8 cellular contexts compared by ENCODE assay signal in the genomic region with DNA sequence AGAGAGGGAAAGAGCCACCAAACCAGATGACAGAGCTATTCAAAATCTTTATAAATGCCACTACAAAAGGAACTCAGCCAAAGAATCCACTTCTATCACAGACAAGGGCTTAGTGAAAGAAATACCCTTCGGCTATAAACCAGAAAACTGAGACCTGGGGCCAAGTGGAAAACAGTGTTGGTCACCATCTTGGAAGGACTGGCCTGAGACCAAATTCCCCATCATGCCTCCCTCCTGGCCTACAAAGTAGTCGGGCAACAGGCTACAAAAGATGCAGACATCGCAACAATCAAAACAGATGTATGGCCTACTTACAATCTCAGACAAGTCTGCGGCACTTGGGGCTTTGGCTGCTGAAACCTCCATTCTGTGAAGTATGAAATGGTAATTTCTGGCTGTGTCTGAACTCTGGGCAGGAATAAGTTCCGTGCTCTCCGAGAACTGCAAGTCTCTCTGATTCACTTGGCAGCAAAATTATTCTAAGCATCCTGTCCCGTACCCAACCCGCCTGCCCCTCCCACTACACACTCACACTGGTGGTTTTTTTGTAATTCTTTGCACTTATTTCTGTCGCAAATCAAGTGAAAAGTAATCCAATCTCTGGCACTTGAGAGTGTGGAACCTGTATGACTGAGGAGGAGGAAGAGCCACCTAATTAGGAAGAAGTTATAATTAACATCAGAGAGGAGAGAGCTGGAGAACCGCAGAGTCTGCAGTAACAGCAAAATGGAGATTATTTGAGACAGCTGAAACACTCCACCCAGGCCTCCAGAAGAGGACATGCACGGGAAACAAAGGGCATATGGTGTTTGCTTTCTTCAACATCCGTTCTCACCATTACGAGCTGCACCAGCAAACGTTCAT.
DNase-seq lines count a peak whose midpoint lies in the region; ATAC-seq and TF ChIP-seq lines count a peak whose summit lies in the region.

No MANE protein-coding gene starts in this region.

- CTCF ChIA-PET in activated CD8-positive, alpha-beta T cell treated with anti-CD3 and anti-CD28 coated beads, Interleukin-2, amount 10 ng/mL, durations not matched to agents 7 days and 5 days (lab: Charles Lee): interaction anchor here (1.0 to 4.5 kb wide), 5 partner anchors 12 to 139 kb away, joined by 3 to 20 read pairs (median 3); no protein-coding TSS in a partner anchor

- intact Hi-C loops in posterior vena cava (cut with DNase I): no loop called here

- 20 to 47% methylated on average over 2 to 8 of the region's 14 CpGs for WGBS in gastroesophageal sphincter (ENCODE audit: low coverage in 1 of 2), 2 donors

- peaks cover 0 to 18% (median 0%) of the 10 kb centered on the region in 3 donors for H3K4me1 ChIP-seq in gastroesophageal sphincter

- peaks cover 72% of the 10 kb centered on the region for H3K4me1 Mint-ChIP-seq in activated CD8-positive, alpha-beta T cell treated with anti-CD3 and anti-CD28 coated beads, Interleukin-2, amount 10 ng/mL, durations not matched to agents 7 days and 5 days (ENCODE audit: low read depth)

- TF ChIP-seq POLR2A in gastroesophageal sphincter (IDR thresholded peaks at IDR 0.05): no peak

- peak in 3 of 4 experiments; percentile 1 to 21 (median 4) for DNase-seq in activated CD4-positive, CD25-positive, alpha-beta regulatory T cell (lab: John Stamatoyannopoulos, UW)
- DNase-seq in activated CD4-positive, CD25-positive, alpha-beta regulatory T cell treated with anti-CD3 and anti-CD28 coated beads, Interleukin-2, amount 50 U/mL, for 72 hours: no peak
- peak; percentile 64 for DNase-seq in activated CD8-positive, alpha-beta T cell treated with anti-CD3 and anti-CD28 coated beads, Interleukin-2, amount 10 ng/mL, durations not matched to agents 7 days and 5 days
- peak; percentile 10 to 77 (median 43) for DNase-seq in stimulated activated naive CD4-positive, alpha-beta T cell (lab: John Stamatoyannopoulos, UW)
- DNase-seq in NCI-H526 treated with DMSO at 0.1 percent for 48 hours (lab: John Stamatoyannopoulos, UW): no peak
- DNase-seq in posterior vena cava (ENCODE audit: low spot score): no peak

- ATAC-seq in activated CD8-positive, alpha-beta T cell treated with anti-CD3 and anti-CD28 coated beads, Interleukin-2, amount 10 ng/mL, durations not matched to agents 7 days and 5 days: peak; percentile 73
- ATAC-seq in gastroesophageal sphincter (peak; percentile 51), GM21526 (IDR thresholded peaks at IDR 0.05; ENCODE audit: low FRiP score, unreplicated experiment) (no peak)

- no peak for TF ChIP-seq CTCF in gastroesophageal sphincter (IDR thresholded peaks at IDR 0.05)

- H3K27ac ChIP-seq in gastroesophageal sphincter: peak overlapping the region in 3 of 4 donors; percentile 29 to 43 (median 34)

- H3K4me3 Mint-ChIP-seq in activated CD8-positive, alpha-beta T cell treated with anti-CD3 and anti-CD28 coated beads, Interleukin-2, amount 10 ng/mL, durations not matched to agents 7 days and 5 days: peak overlapping the region; percentile 91

- no peaks in the 10 kb centered on the region for H3K9me3 ChIP-seq in gastroesophageal sphincter

- peak overlapping the region in 1 of 2 donors; percentile 2 for H3K4me3 ChIP-seq in gastroesophageal sphincter

- no peak for TF ChIP-seq EP300 in gastroesophageal sphincter (IDR thresholded peaks at IDR 0.05)

- peaks cover 43% of the 10 kb centered on the region for H3K36me3 Mint-ChIP-seq in activated CD8-positive, alpha-beta T cell treated with anti-CD3 and anti-CD28 coated beads, Interleukin-2, amount 10 ng/mL, durations not matched to agents 7 days and 5 days (ENCODE audit: low read depth)

- H3K27me3 ChIP-seq in gastroesophageal sphincter: no peaks in the 10 kb centered on the region

- no peaks in the 10 kb centered on the region for H3K36me3 ChIP-seq in gastroesophageal sphincter

- H3K27me3 Mint-ChIP-seq in activated CD8-positive, alpha-beta T cell treated with anti-CD3 and anti-CD28 coated beads, Interleukin-2, amount 10 ng/mL, durations not matched to agents 7 days and 5 days (ENCODE audit: low read depth): no peaks in the 10 kb centered on the region

- peak overlapping the region; percentile 94 for H3K27ac Mint-ChIP-seq in activated CD8-positive, alpha-beta T cell treated with anti-CD3 and anti-CD28 coated beads, Interleukin-2, amount 10 ng/mL, durations not matched to agents 7 days and 5 days

- POLR2A ChIA-PET in activated CD8-positive, alpha-beta T cell treated with anti-CD3 and anti-CD28 coated beads, Interleukin-2, amount 10 ng/mL, durations not matched to agents 7 days and 5 days (lab: Charles Lee): interaction anchor here (0.8 to 2.7 kb wide), 11 partner anchors 8 to 57 kb away, joined by 3 to 17 read pairs (median 3); no protein-coding TSS in a partner anchor

- H3K9me3 Mint-ChIP-seq in activated CD8-positive, alpha-beta T cell treated with anti-CD3 and anti-CD28 coated beads, Interleukin-2, amount 10 ng/mL, durations not matched to agents 7 days and 5 days (ENCODE audit: insufficient read depth): no peaks in the 10 kb centered on the region

Comparison
In these comparisons a context has a peak if more than half of its experiments do, and no peak if none do; other contexts are left out.
1. DNase-seq: peak in activated CD4-positive, CD25-positive, alpha-beta regulatory T cell (3 of 4), activated CD8-positive, alpha-beta T cell treated with anti-CD3 and anti-CD28 coated beads, Interleukin-2, amount 10 ng/mL, durations not matched to agents 7 days and 5 days (single experiment) and stimulated activated naive CD4-positive, alpha-beta T cell (6 of 6); none in activated CD4-positive, CD25-positive, alpha-beta regulatory T cell treated with anti-CD3 and anti-CD28 coated beads, Interleukin-2, amount 50 U/mL, for 72 hours (single experiment), NCI-H526 treated with DMSO at 0.1 percent for 48 hours (single experiment) and posterior vena cava (single experiment).